20 cellular contexts compared by ENCODE assay signal in genomic region chr9:126367646-126368419, GRCh38. TPM values are rescaled to one million over a fixed set of nuclear protein-coding genes. Genes with fewer than 3 reads are reported as not detected.
DNase-seq lines count a peak whose midpoint lies in the region; ATAC-seq, FAIRE-seq and TF ChIP-seq lines count a peak whose summit lies in the region.
"Had no signal": no experiment of that assay in that cellular context is flagged by ENCODE, and none has a peak within 500 bp of the region (broad histone marks: within the 10 kb centered on the region; RNA-seq: fewer than 3 reads in every experiment).

No MANE protein-coding gene starts in this region.

- CTCF ChIA-PET in K562 (lab: Yijun Ruan, JAX; ENCODE audit: low intra/inter-chr PET ratio), result no interaction called here

- no peak overlapping the region for H3K9ac ChIP-seq in K562 (ENCODE audit: insufficient read depth in 1 of 2, low read depth in 2 of 2, low read length in 2 of 2)

- TF ChIP-seq RAD21 in K562 (CRISPR knock-in tag; conservative IDR thresholded peaks at IDR 0.05 in 1 of 2, IDR thresholded peaks at IDR 0.05 in 1 of 2), result no peak

- peak overlapping the region; percentile 65 for H3K27ac Mint-ChIP-seq in type B pancreatic cell
- H3K27ac Mint-ChIP-seq: stimulated activated naive B cell treated with anti-CD40 and anti-IgM and Interleukin-4, amounts not matched to agents 10 μg/mL and 1 μg/mL and 100 μg/mL, for 72 hours had no signal

- H3K4me2 ChIP-seq in K562 (ENCODE audit: insufficient read depth, low read length), result no peak overlapping the region

- peaks cover 15% of the 10 kb centered on the region for H3K36me3 Mint-ChIP-seq in type B pancreatic cell

- no peaks in the 10 kb centered on the region for H3K79me2 ChIP-seq in K562 (ENCODE audit: control insufficient read depth, insufficient read depth, low read length)

- WGBS in K562 (ENCODE audit: insufficient coverage, low coverage, missing lambda C conversion rate), result 4% methylated on average over 9 of the region's 9 CpGs

- no peaks in the 10 kb centered on the region for H3K36me3 ChIP-seq in K562 (ENCODE audit: control insufficient read depth, insufficient read depth, low read length)
- H3K36me3 ChIP-seq in uterus, result no peaks in the 10 kb centered on the region
- H3K36me3 ChIP-seq: SJSA1 had no signal

- no peaks in the 10 kb centered on the region for H3K9me3 ChIP-seq in K562 (replicated peaks; ENCODE audit: control insufficient read depth, insufficient read depth, low read depth, low read length)
- no peaks in the 10 kb centered on the region for H3K9me3 ChIP-seq in uterus
- H3K9me3 ChIP-seq: SJSA1 had no signal

- no peaks in the 10 kb centered on the region for H3K9me3 Mint-ChIP-seq in type B pancreatic cell

- no peaks in the 10 kb centered on the region for H4K20me1 ChIP-seq in K562 (replicated peaks; ENCODE audit: control insufficient read depth, insufficient read depth, low read length)

- no peak for ATAC-seq in K562
- ATAC-seq: stimulated activated naive B cell treated with anti-CD40 and anti-IgM and Interleukin-4, amounts not matched to agents 10 μg/mL and 1 μg/mL and 100 μg/mL, for 72 hours had no signal

- in situ Hi-C loops in K562 (cut with MboI), result no loop called here

- DNase-seq in NCI-H748 (lab: John Stamatoyannopoulos, UW; ENCODE audit: unreplicated experiment), result peak; percentile 12
- DNase-seq in NCI-H748 treated with DMSO at 0.1 percent for 48 hours (lab: John Stamatoyannopoulos, UW), result no peak
- no peak for DNase-seq in K562 (ENCODE audit: extremely low read depth in 1 of 4, low spot score in 3 of 4)
- DNase-seq in type B pancreatic cell (ENCODE audit: extremely low spot score, unreplicated experiment), result no peak
- no peak for DNase-seq in NCI-H1930 (lab: John Stamatoyannopoulos, UW)
- DNase-seq in epidermal melanocyte (ENCODE audit: insufficient read length, low spot score), result no peak
- no peak for DNase-seq in uterus
- DNase-seq: 8988T; activated CD4-positive, alpha-beta T cell treated with anti-CD3 and anti-CD28 coated beads, Interleukin-2, amount 50 U/mL, for 1 hour; Calu3; central memory CD4-positive, alpha-beta T cell; glutamatergic neuron; NCI-H2107; NCI-H774; OCI-M1; stimulated activated naive B cell treated with anti-CD40 and anti-IgM and Interleukin-4, amounts not matched to agents 10 μg/mL and 1 μg/mL and 100 μg/mL, for 72 hours; trophoblast cell had no signal

- intact Hi-C loops in K562 (cut with micrococcal nuclease), result no loop called here
- intact Hi-C loops in uterus (cut with DNase I; ENCODE audit: low total_unique reads), result no loop called here

- no peaks in the 10 kb centered on the region for H3K4me1 ChIP-seq in K562 (replicated peaks in 1 of 2; ENCODE audit: control insufficient read depth in 2 of 2, insufficient read depth in 2 of 2, low read length in 2 of 2)
- H3K4me1 ChIP-seq in uterus, result no peaks in the 10 kb centered on the region

- no TSS peak for BruUV-seq in K562 (replicated peaks; lab: Mats Ljungman, UMichigan)

- H3K27ac ChIP-seq in K562 (ENCODE audit: extremely low read depth, low read depth, low read length), result no peak overlapping the region
- H3K27ac ChIP-seq in layer of hippocampus (ENCODE audit: low read depth, low read length), result peak overlapping the region; percentile 89
- no peak overlapping the region for H3K27ac ChIP-seq in uterus
- H3K27ac ChIP-seq: SJSA1 had no signal

- H3K27me3 ChIP-seq in K562 (ENCODE audit: control insufficient read depth in 2 of 2, insufficient read depth in 2 of 2, low read length in 2 of 2) (peaks cover 0 to 26% of the 10 kb centered on the region in 2 experiments; a peak in 4 of 5 replicates), layer of hippocampus (ENCODE audit: control insufficient read depth, insufficient read depth, low read length) (no peaks in the 10 kb centered on the region), uterus (no peaks in the 10 kb centered on the region)
- H3K27me3 ChIP-seq: SJSA1 had no signal

- no peak for FAIRE-seq in K562 (lab: Jason Lieb, UNC)

- peaks cover 32% of the 10 kb centered on the region for H3K4me1 Mint-ChIP-seq in type B pancreatic cell (ENCODE audit: unreplicated experiment)

- no peak for TF ChIP-seq EP300 in K562 (IDR thresholded peaks at IDR 0.05; ENCODE audit: low read length)

- TF ChIP-seq POLR2A in K562 (conservative IDR thresholded peaks at IDR 0.05) (no peak), uterus (IDR thresholded peaks at IDR 0.05) (no peak)

- H2AFZ ChIP-seq in K562 (ENCODE audit: low read depth, low read length), result no peak overlapping the region

- H3K4me3 ChIP-seq in K562, result no peak overlapping the region
- H3K4me3 ChIP-seq in uterus, result no peak overlapping the region
- H3K4me3 ChIP-seq: SJSA1 had no signal

- H3K4me3 Mint-ChIP-seq in type B pancreatic cell, result peak overlapping the region; percentile 8
- H3K4me3 Mint-ChIP-seq: neural crest cell; stimulated activated naive B cell treated with anti-CD40 and anti-IgM and Interleukin-4, amounts not matched to agents 10 μg/mL and 1 μg/mL and 100 μg/mL, for 72 hours had no signal

- TF ChIP-seq CTCF in K562 (IDR thresholded peaks at IDR 0.05 in 2 of 3, conservative IDR thresholded peaks at IDR 0.05 in 1 of 3; ENCODE audit: insufficient read depth in 2 of 3, low read depth in 1 of 3, low read length in 3 of 3), result no peak
- TF ChIP-seq CTCF in type B pancreatic cell (conservative IDR thresholded peaks at IDR 0.05), result no peak
- TF ChIP-seq CTCF in uterus (IDR thresholded peaks at IDR 0.05), result no peak

- no peaks in the 10 kb centered on the region for H3K9me1 ChIP-seq in K562 (ENCODE audit: control insufficient read depth, insufficient read depth, low read length)

- POLR2A ChIA-PET in K562 (lab: Yijun Ruan, JAX), result interaction anchor here (0.7 kb wide), 1 partner anchor 18 kb away, joined by 3 read pairs; no protein-coding TSS in a partner anchor

- no peaks in the 10 kb centered on the region for H3K27me3 Mint-ChIP-seq in type B pancreatic cell
- H3K27me3 Mint-ChIP-seq: stimulated activated naive B cell treated with anti-CD40 and anti-IgM and Interleukin-4, amounts not matched to agents 10 μg/mL and 1 μg/mL and 100 μg/mL, for 72 hours had no signal

TF ChIP-seq in K562, 482 proteins besides CTCF, POLR2A, EP300 and RAD21:
- TF ChIP-seq NEUROD1 (IDR thresholded peaks at IDR 0.05; ENCODE audit: borderline replicate concordance, low read depth, low read length, partially characterized antibody), result no peak
- TF ChIP-seq RBM25 (IDR thresholded peaks at IDR 0.05; ENCODE audit: low read depth, low read length, severe bottlenecking), result peak; percentile 83
- peak; percentile 59 for TF ChIP-seq ZFP36 (IDR thresholded peaks at IDR 0.05; ENCODE audit: low read depth, low read length, partially characterized antibody)

RNA-seq across cellular contexts. Expression of gene MVB12B, which starts 41.2 kb away (rescaled TPM):
- not detected in 2 replicates for total RNA-seq in K562 (2011; cell fraction: chromatin; rRNA removed; ENCODE audit: low replicate concordance)
- not detected in 2 replicates for total RNA-seq in K562 (2011; cell fraction: nucleolus; rRNA removed)
- not detected in 2 replicates for total RNA-seq in K562 (2011; cell fraction: nucleoplasm; rRNA removed)
- total RNA-seq in K562 (2014; rRNA removed), result not detected in 2 replicates
- total RNA-seq in K562 (2014; rRNA removed; fragmentation: Illumina TruSeq; extraction: Trizol), result not detected in 2 replicates
- total RNA-seq in K562 (2015; rRNA removed; fragmentation: Illumina TruSeq; extraction: Trizol), result not detected in 2 replicates
- total RNA-seq in K562 (2021), result 0.09 TPM in 1 of 2 replicates, not detected in the other
- polyA plus RNA-seq in K562 (2011; rRNA removed), result not detected in 2 replicates
- not detected in 2 replicates for polyA plus RNA-seq in K562 (2011; cell fraction: cytosol; rRNA removed)
- polyA plus RNA-seq in K562 (2011; cell fraction: nucleus; rRNA removed), result not detected in 2 replicates
- polyA plus RNA-seq in K562 (2012), result 0.07 TPM in 1 of 2 replicates, not detected in the other
- polyA plus RNA-seq in K562 (2014; fragmentation: Illumina TruSeq; extraction: Trizol), result not detected in 2 replicates
- polyA plus RNA-seq in K562 (2014; fragmentation: Nextera tagmentation; extraction: Ambion mirVana), result not detected
- not detected in 2 replicates for polyA plus RNA-seq in K562 (2014; rRNA removed)
- not detected in 2 replicates for polyA minus RNA-seq in K562 (2011; rRNA and poly(A)+ RNA removed)
- not detected in 2 replicates for polyA minus RNA-seq in K562 (2011; cell fraction: cytosol; rRNA and poly(A)+ RNA removed)
- polyA minus RNA-seq in K562 (2011; cell fraction: nucleus; rRNA and poly(A)+ RNA removed), result not detected in 2 replicates
- 11.4 and 26.1 TPM in 2 replicates for total RNA-seq in type B pancreatic cell (ENCODE audit: low replicate concordance)
- total RNA-seq in uterus, result 10 to 100 TPM in 3 of 4 donors, 1 to 10 TPM in 1; 2.1 to 39.2 (median 22.2) TPM
